8 cellular contexts compared by ENCODE assay signal in the genomic region with DNA sequence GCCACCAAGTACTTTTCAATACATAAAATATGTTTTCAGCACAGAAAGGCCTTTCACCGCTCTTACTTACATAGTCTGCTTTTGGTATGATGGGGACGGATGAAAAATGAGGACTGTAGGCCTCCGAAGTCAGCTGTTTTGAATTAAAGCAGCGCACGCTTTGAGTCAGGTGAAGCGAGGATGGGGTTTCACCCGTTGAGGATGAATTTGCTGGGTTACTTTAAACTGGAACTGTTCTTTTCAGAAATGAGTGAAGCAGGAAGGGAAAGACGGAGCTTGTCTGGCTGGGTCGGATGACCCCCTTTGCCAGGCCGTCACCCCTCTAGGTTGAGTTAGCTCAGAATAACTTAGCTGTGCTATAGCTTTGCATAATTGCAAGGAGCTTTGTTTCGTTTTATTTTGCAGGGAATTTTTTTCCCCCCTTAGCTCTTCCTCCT. TPM values are rescaled to one million over a fixed set of nuclear protein-coding genes. Genes with fewer than 3 reads are reported as not detected.
DNase-seq lines count a peak whose midpoint lies in the region; ATAC-seq and TF ChIP-seq lines count a peak whose summit lies in the region.

No MANE protein-coding gene starts in this region.

- peak overlapping the region; percentile 44 for H3K9ac ChIP-seq in DND-41 (ENCODE audit: low read depth, low read length)

- peaks cover 42% of the 10 kb centered on the region for H3K4me1 ChIP-seq in DND-41 (ENCODE audit: insufficient read depth, low read length)
- peaks cover 63% of the 10 kb centered on the region for H3K4me1 ChIP-seq in lower lobe of right lung

- H4K20me1 ChIP-seq in DND-41 (ENCODE audit: insufficient read depth, low read length): peaks cover 71% of the 10 kb centered on the region

- H3K9me3 ChIP-seq in DND-41 (ENCODE audit: insufficient read depth, low read length, severe bottlenecking) (no peaks in the 10 kb centered on the region), lower lobe of right lung (no peaks in the 10 kb centered on the region)

- no peak for DNase-seq in DND-41
- DNase-seq in RPMI7951 (ENCODE audit: low read depth): peak; percentile 68
- DNase-seq in lower lobe of right lung: no peak
- DNase-seq in islet precursor cell: no peak
- DNase-seq in NCI-H2227 (lab: John Stamatoyannopoulos, UW; ENCODE audit: unreplicated experiment): no peak
- no peak for DNase-seq in foreskin fibroblast
- no peak for DNase-seq in iPS-NIHi11 (ENCODE audit: low spot score)

- intact Hi-C loops in lower lobe of right lung (cut with DNase I): no loop called here

- peaks cover 91% of the 10 kb centered on the region for H3K79me2 ChIP-seq in DND-41 (ENCODE audit: insufficient read depth, low read length)

- no peaks in the 10 kb centered on the region for H3K27me3 ChIP-seq in DND-41 (ENCODE audit: insufficient read depth, low read length, poor library complexity)
- H3K27me3 ChIP-seq in lower lobe of right lung (ENCODE audit: low read depth): no peaks in the 10 kb centered on the region

- ATAC-seq in DND-41 (ENCODE audit: insufficient read depth, low read depth) (no peak), GM21515 (IDR thresholded peaks at IDR 0.05; ENCODE audit: unreplicated experiment) (peak; percentile 30), lower lobe of right lung (no peak)

- H3K4me3 ChIP-seq in DND-41 (ENCODE audit: low read depth in 1 of 2, low read length in 2 of 2) (peak overlapping the region; percentile 10 to 57; a peak in 3 of 4 replicates), lower lobe of right lung (peak overlapping the region; percentile 50), foreskin fibroblast (ENCODE audit: low read depth in 1 of 2, low read length in 2 of 2) (peak overlapping the region in 1 of 2 donors; percentile 37)

- H3K27ac ChIP-seq in DND-41 (ENCODE audit: low read length): peak overlapping the region; percentile 57
- peak overlapping the region; percentile 86 for H3K27ac ChIP-seq in lower lobe of right lung

- TF ChIP-seq CTCF in DND-41 (IDR thresholded peaks at IDR 0.05; ENCODE audit: borderline replicate concordance, extremely low read depth, low read length, poor library complexity, severe bottlenecking) (no peak), lower lobe of right lung (IDR thresholded peaks at IDR 0.05) (no peak), foreskin fibroblast (IDR thresholded peaks at IDR 0.05; ENCODE audit: low read depth, low read length) (no peak)

- H3K36me3 ChIP-seq in DND-41 (ENCODE audit: insufficient read depth, low read length) (peaks cover 3% of the 10 kb centered on the region; the same call in 1 of the 2 replicates), lower lobe of right lung (no peaks in the 10 kb centered on the region)

- H2AFZ ChIP-seq in DND-41 (ENCODE audit: low read depth, low read length): no peak overlapping the region

- peak overlapping the region; percentile 73 for H3K4me2 ChIP-seq in DND-41 (ENCODE audit: insufficient read depth, low read length)

RNA-seq across cellular contexts. Expression of gene CUX1, which starts 40.0 kb away (rescaled TPM):
- 20.3 and 28.6 TPM in 2 replicates for total RNA-seq in RPMI7951 (2014; rRNA removed; shearing (Covaris generic))
- 118 TPM for total RNA-seq in lower lobe of right lung
